ENCODE assay signal across 11 cellular contexts in the genomic region with DNA sequence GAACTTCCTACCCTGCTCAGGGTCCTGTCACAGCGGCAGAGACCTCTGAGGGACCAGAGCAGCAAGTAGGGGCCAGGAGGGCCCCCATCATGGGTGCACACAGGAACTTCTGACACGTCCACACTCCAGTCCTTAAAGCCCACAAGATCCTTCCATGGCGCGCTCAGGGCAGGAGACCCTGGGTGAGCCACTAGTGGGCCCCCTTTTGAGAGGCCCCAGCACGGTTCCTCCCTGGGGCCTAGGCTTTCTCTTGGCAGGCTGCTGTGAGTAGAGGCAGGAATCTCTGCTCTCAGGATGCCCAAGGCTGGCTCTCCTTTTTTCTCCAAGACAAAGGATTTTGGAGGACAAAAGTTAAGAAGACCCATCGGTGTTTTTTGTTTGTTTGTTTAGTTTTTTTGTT. TPM values are rescaled to one million over a fixed set of nuclear protein-coding genes. Genes with fewer than 3 reads are reported as not detected.
A peak's percentile ranks its signal among the peaks of the same experiment; 100 is the strongest.
DNase-seq lines count a peak whose midpoint lies in the region; ATAC-seq and TF ChIP-seq lines count a peak whose summit lies in the region.
"Had no signal": no experiment of that assay in that cellular context is flagged by ENCODE, and none has a peak within 500 bp of the region (broad histone marks: within the 10 kb centered on the region; RNA-seq: fewer than 3 reads in every experiment).

No MANE protein-coding gene starts in this region.

- peak; percentile 12 for DNase-seq in ELF-1 (ENCODE audit: low read depth, low spot score)
- no peak for DNase-seq in endodermal cell
- DNase-seq in HuH-7.5 (ENCODE audit: low spot score), result no peak
- DNase-seq in tibial nerve (ENCODE audit: low spot score in 2 of 2), result no peak
- DNase-seq in T-cell, result no peak
- DNase-seq: Caco-2; CD8-positive, alpha-beta memory T cell had no signal

- no peak for ATAC-seq in T-cell (replicated peaks in 1 of 4)

- H3K36me3 Mint-ChIP-seq in endodermal cell (ENCODE audit: low read depth) (no peaks in the 10 kb centered on the region), T-cell (no peaks in the 10 kb centered on the region)
- H3K36me3 Mint-ChIP-seq: CD8-positive, alpha-beta memory T cell had no signal

- no peaks in the 10 kb centered on the region for H4K20me1 ChIP-seq in BLaER1

- H3K27ac ChIP-seq in BLaER1, result no peak overlapping the region
- peak overlapping the region; percentile 99 for H3K27ac ChIP-seq in VCaP
- no peak overlapping the region for H3K27ac ChIP-seq in endodermal cell (ENCODE audit: low read depth, low read length)
- no peak overlapping the region for H3K27ac ChIP-seq in tibial nerve

- H3K27me3 Mint-ChIP-seq in endodermal cell (ENCODE audit: insufficient read depth) (no peaks in the 10 kb centered on the region), T-cell (no peaks in the 10 kb centered on the region)

- TF ChIP-seq CTCF in VCaP (conservative IDR thresholded peaks at IDR 0.05) (0 out of 2 replicates have a peak, but pooled peaks have one; percentile 7), endodermal cell (conservative IDR thresholded peaks at IDR 0.05) (peak; percentile 22), tibial nerve (IDR thresholded peaks at IDR 0.05) (no peak)

- CTCF ChIA-PET in T-cell (lab: Charles Lee), result no interaction called here

- 94 to 96% methylated on average over 4 to 5 of the region's 6 CpGs for WGBS in endodermal cell (ENCODE audit: insufficient coverage in 1 of 2, insufficient read length in 1 of 2), 2 experiments
- WGBS in tibial nerve, 2 donors, result 72 to 85% methylated on average over 5 to 6 of the region's 6 CpGs

- H3K9me3 ChIP-seq in BLaER1 (no peaks in the 10 kb centered on the region), endodermal cell (ENCODE audit: control insufficient read depth, low read length) (no peaks in the 10 kb centered on the region), tibial nerve (no peaks in the 10 kb centered on the region)
- H3K9me3 ChIP-seq: Caco-2, HAP-1 had no signal

- H3K4me3 ChIP-seq in BLaER1 (no peak overlapping the region), endodermal cell (ENCODE audit: low read length) (no peak overlapping the region), tibial nerve (no peak overlapping the region)
- H3K4me3 ChIP-seq: HAP-1 had no signal

- TF ChIP-seq EP300 in tibial nerve (IDR thresholded peaks at IDR 0.05), result no peak

- TF ChIP-seq POLR2A in tibial nerve (IDR thresholded peaks at IDR 0.05), result no peak

- peaks cover 3% of the 10 kb centered on the region; the same call in 1 of the 2 replicates for H3K27me3 ChIP-seq in BLaER1
- H3K27me3 ChIP-seq in endodermal cell (ENCODE audit: control insufficient read depth, insufficient read depth, low read length, poor library complexity, severe bottlenecking), result no peaks in the 10 kb centered on the region
- H3K27me3 ChIP-seq in tibial nerve, result peaks cover 0 to 23% of the 10 kb centered on the region in 2 donors

- H3K4me3 Mint-ChIP-seq in endodermal cell (no peak overlapping the region), T-cell (no peak overlapping the region)
- H3K4me3 Mint-ChIP-seq: B cell; CD8-positive, alpha-beta memory T cell had no signal

- no peaks in the 10 kb centered on the region for H3K36me3 ChIP-seq in BLaER1
- H3K36me3 ChIP-seq in endodermal cell (ENCODE audit: control insufficient read depth, insufficient read depth, low read length), result no peaks in the 10 kb centered on the region
- H3K36me3 ChIP-seq in tibial nerve, result no peaks in the 10 kb centered on the region
- H3K36me3 ChIP-seq: HAP-1 had no signal

- H3K4me1 Mint-ChIP-seq in endodermal cell (peaks cover 7% of the 10 kb centered on the region), T-cell (peaks cover 3 to 4% (median 3%) of the 10 kb centered on the region in 3 donors)

- POLR2A ChIA-PET in T-cell (lab: Charles Lee), result no interaction called here

- no peaks in the 10 kb centered on the region for H3K9me3 Mint-ChIP-seq in endodermal cell
- no peaks in the 10 kb centered on the region for H3K9me3 Mint-ChIP-seq in T-cell
- H3K9me3 Mint-ChIP-seq: CD8-positive, alpha-beta memory T cell had no signal

- no peak overlapping the region for H3K27ac Mint-ChIP-seq in endodermal cell
- H3K27ac Mint-ChIP-seq in T-cell, result no peak overlapping the region
- H3K27ac Mint-ChIP-seq: B cell; CD8-positive, alpha-beta memory T cell had no signal

- peak overlapping the region; percentile 90 for H3K4me2 ChIP-seq in BLaER1

- no peak overlapping the region for H3K9ac ChIP-seq in BLaER1
- H3K9ac ChIP-seq in endodermal cell (ENCODE audit: extremely low read depth, low read length, poor library complexity, severe bottlenecking), result no peak overlapping the region

- H3K4me1 ChIP-seq in BLaER1 (peaks cover 84% of the 10 kb centered on the region), endodermal cell (ENCODE audit: control insufficient read depth, insufficient read depth, low read length) (no peaks in the 10 kb centered on the region), tibial nerve (peaks cover 0 to 6% (median 0%) of the 10 kb centered on the region in 4 donors)
- H3K4me1 ChIP-seq: HAP-1 had no signal

RNA-seq across cellular contexts. Expression of gene RPS6KA4, which starts 22.4 kb away (rescaled TPM):
- total RNA-seq in endodermal cell (10 to 100 TPM; 13.5 to 14.5 TPM), tibial nerve (10 to 100 TPM; 23.7 to 34.3 (median 26.2) TPM), T-cell (10 to 100 TPM; 16.5 to 48.7 (median 43.7) TPM)
- polyA plus RNA-seq in endodermal cell (2013, experiment 1 of 2), result 10.2 TPM
- 9.9 TPM for polyA plus RNA-seq in endodermal cell (2013, experiment 2 of 2)

RNA-seq across cellular contexts. Expression of gene CCDC88B, which starts 41.3 kb away (rescaled TPM):
- total RNA-seq in endodermal cell, result 10 to 100 TPM; 14.2 to 15.2 TPM
- 5.3 TPM for polyA plus RNA-seq in endodermal cell (2013, experiment 1 of 2)
- polyA plus RNA-seq in endodermal cell (2013, experiment 2 of 2), result 4.5 TPM
- total RNA-seq in tibial nerve, result 10 to 100 TPM in 3 of 4 donors, 1 to 10 TPM in 1; 6.9 to 48.0 (median 14.4) TPM
- total RNA-seq in T-cell, result 100 to 1,000 TPM; 132 to 144 (median 133) TPM

Comparison
In these comparisons a context has a peak if more than half of its experiments do, and no peak if none do; other contexts are left out.
1. CTCF ChIP-seq: peak in VCaP (single experiment) and endodermal cell (single experiment); none in tibial nerve (0 of 5).